ENCODE assay signal across 3 cellular contexts in the genomic region with DNA sequence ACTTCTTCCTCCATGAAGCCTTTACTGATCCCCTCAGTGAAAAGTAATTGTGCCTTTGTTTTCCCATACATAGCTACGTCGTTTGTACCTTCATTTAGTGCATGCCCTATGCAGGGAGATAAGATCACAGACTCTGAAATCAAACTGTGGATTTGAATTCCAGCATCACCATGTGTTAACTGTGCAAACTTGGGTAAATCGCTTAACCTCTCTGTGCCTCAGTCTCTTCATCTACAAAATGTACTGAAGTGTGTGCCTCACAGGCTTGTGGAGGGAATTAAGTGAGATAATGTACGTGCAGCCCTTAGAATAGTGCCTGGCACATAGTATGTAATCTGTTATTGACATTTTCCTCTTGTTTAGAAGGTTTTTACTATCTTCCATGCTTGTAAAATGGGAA.
A peak's percentile ranks its signal among the peaks of the same experiment; 100 is the strongest.
TF ChIP-seq lines count a peak whose summit lies in the region.

No MANE protein-coding gene starts in this region.

TF ChIP-seq in GM23338, 12 proteins besides CTCF, POLR2A, EP300 and RAD21 (continued from another document and continues in another):
- TF ChIP-seq, protein P1, sequence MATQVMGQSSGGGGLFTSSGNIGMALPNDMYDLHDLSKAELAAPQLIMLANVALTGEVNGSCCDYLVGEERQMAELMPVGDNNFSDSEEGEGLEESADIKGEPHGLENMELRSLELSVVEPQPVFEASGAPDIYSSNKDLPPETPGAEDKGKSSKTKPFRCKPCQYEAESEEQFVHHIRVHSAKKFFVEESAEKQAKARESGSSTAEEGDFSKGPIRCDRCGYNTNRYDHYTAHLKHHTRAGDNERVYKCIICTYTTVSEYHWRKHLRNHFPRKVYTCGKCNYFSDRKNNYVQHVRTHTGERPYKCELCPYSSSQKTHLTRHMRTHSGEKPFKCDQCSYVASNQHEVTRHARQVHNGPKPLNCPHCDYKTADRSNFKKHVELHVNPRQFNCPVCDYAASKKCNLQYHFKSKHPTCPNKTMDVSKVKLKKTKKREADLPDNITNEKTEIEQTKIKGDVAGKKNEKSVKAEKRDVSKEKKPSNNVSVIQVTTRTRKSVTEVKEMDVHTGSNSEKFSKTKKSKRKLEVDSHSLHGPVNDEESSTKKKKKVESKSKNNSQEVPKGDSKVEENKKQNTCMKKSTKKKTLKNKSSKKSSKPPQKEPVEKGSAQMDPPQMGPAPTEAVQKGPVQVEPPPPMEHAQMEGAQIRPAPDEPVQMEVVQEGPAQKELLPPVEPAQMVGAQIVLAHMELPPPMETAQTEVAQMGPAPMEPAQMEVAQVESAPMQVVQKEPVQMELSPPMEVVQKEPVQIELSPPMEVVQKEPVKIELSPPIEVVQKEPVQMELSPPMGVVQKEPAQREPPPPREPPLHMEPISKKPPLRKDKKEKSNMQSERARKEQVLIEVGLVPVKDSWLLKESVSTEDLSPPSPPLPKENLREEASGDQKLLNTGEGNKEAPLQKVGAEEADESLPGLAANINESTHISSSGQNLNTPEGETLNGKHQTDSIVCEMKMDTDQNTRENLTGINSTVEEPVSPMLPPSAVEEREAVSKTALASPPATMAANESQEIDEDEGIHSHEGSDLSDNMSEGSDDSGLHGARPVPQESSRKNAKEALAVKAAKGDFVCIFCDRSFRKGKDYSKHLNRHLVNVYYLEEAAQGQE (IDR thresholded peaks at IDR 0.05; ENCODE audit: unreplicated experiment): no peak
- TF ChIP-seq STAT1 (IDR thresholded peaks at IDR 0.05; ENCODE audit: unreplicated experiment) (no peak), POLR2AphosphoS5 (IDR thresholded peaks at IDR 0.05; ENCODE audit: low read depth) (no peak)

TF ChIP-seq in K562, 482 proteins besides CTCF, POLR2A, EP300 and RAD21 (continued from another document):
- no peak for TF ChIP-seq CREB1 (IDR thresholded peaks at IDR 0.05)
- TF ChIP-seq CREB1 (CRISPR knock-in tag; IDR thresholded peaks at IDR 0.05): no peak
- TF ChIP-seq, protein P2, sequence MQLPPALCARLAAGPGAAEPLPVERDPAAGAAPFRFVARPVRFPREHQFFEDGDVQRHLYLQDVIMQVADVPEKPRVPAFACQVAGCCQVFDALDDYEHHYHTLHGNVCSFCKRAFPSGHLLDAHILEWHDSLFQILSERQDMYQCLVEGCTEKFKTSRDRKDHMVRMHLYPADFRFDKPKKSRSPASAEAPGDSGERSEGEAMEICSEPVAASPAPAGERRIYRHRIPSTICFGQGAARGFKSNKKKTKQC (CRISPR knock-in tag; IDR thresholded peaks at IDR 0.05): no peak
- peak; percentile 61 for TF ChIP-seq ZFP36 (IDR thresholded peaks at IDR 0.05; ENCODE audit: low read depth, low read length, partially characterized antibody)
- TF ChIP-seq BCOR (IDR thresholded peaks at IDR 0.05): peak; percentile 70

TF ChIP-seq in HEK293T, 16 proteins besides CTCF, POLR2A, EP300 and RAD21 (continued from another document):
- TF ChIP-seq CTBP1 (IDR thresholded peaks at IDR 0.05; ENCODE audit: borderline replicate concordance) (no peak), NFRKB (IDR thresholded peaks at IDR 0.05) (no peak), FOXM1 (IDR thresholded peaks at IDR 0.05; ENCODE audit: borderline replicate concordance) (no peak), FOXK2 (IDR thresholded peaks at IDR 0.05) (no peak), ARNT (IDR thresholded peaks at IDR 0.05) (no peak), SUZ12 (IDR thresholded peaks at IDR 0.05) (no peak), ELF4 (IDR thresholded peaks at IDR 0.05) (no peak), FOXA1 (IDR thresholded peaks at IDR 0.05) (no peak), L3MBTL2 (conservative IDR thresholded peaks at IDR 0.05) (no peak), SP1 (IDR thresholded peaks at IDR 0.05) (no peak)
- TF ChIP-seq, protein P3, sequence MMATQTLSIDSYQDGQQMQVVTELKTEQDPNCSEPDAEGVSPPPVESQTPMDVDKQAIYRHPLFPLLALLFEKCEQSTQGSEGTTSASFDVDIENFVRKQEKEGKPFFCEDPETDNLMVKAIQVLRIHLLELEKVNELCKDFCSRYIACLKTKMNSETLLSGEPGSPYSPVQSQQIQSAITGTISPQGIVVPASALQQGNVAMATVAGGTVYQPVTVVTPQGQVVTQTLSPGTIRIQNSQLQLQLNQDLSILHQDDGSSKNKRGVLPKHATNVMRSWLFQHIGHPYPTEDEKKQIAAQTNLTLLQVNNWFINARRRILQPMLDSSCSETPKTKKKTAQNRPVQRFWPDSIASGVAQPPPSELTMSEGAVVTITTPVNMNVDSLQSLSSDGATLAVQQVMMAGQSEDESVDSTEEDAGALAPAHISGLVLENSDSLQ (IDR thresholded peaks at IDR 0.05): no peak
